ENCODE assay signal across 16 cellular contexts in the genomic region with DNA sequence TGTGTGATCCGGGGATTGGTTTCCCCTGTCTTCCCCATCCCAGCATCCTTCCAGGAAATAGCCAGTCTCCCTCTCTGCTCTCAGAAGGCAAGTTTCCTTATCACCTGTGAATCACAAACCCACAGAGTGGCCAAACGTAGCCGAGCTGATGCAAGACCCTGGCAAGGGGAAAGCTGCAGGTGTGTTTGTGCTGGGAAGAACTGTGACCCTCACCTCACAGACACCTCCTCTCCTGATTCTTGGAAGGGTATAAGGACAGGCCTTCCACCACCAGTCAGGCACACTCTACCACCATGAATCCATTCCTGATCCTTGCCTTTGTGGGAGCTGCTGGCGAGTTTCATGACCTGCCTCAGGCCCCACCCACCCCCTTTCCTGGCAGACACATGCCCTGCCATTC. TPM values are rescaled to one million over a fixed set of nuclear protein-coding genes. Genes with fewer than 3 reads are reported as not detected.
DNase-seq lines count a peak whose midpoint lies in the region; ATAC-seq, FAIRE-seq and TF ChIP-seq lines count a peak whose summit lies in the region.
"Had no signal": no experiment of that assay in that cellular context is flagged by ENCODE, and none has a peak within 500 bp of the region (broad histone marks: within the 10 kb centered on the region; RNA-seq: fewer than 3 reads in every experiment).

PRSS3 (plus strand) TSS at position 281 of the 400 bp plus-strand sequence; CDS start at position 294, 13 bp downstream.

- no peak for TF ChIP-seq RAD21 in K562 (CRISPR knock-in tag; conservative IDR thresholded peaks at IDR 0.05 in 1 of 2, IDR thresholded peaks at IDR 0.05 in 1 of 2)

- ATAC-seq in K562 (peak; percentile 36; the same call in 2 of the 3 replicates), HG02885 (IDR thresholded peaks at IDR 0.05; ENCODE audit: poor library complexity, unreplicated experiment) (no peak)
- ATAC-seq: left ventricle myocardium superior had no signal

- H3K9me1 ChIP-seq in K562 (ENCODE audit: control insufficient read depth, insufficient read depth, low read length) = no peaks in the 10 kb centered on the region

- in situ Hi-C loops in K562 (cut with MboI) = loop anchor here (5.0 kb wide), 1 partner anchor 183 kb away; no protein-coding TSS in a partner anchor

- H3K27ac ChIP-seq in K562 (ENCODE audit: extremely low read depth, low read depth, low read length) (no peak within 1 kb of the TSS), stomach (peak within 1 kb of the TSS in 1 of 5 donors; percentile 7), tibial artery (no peak within 1 kb of the TSS)
- H3K27ac ChIP-seq: parathyroid adenoma had no signal

- TF ChIP-seq POLR2A in K562 (conservative IDR thresholded peaks at IDR 0.05) (no peak), stomach (IDR thresholded peaks at IDR 0.05) (no peak)

- H3K36me3 ChIP-seq in K562 (ENCODE audit: control insufficient read depth, insufficient read depth, low read length) (no peaks in the 10 kb centered on the region), stomach (no peaks in the 10 kb centered on the region), tibial artery (no peaks in the 10 kb centered on the region)

- no peak within 1 kb of the TSS for H2AFZ ChIP-seq in K562 (ENCODE audit: low read depth, low read length)
- H2AFZ ChIP-seq: parathyroid adenoma had no signal

- intact Hi-C loops in K562 (cut with micrococcal nuclease) (no loop called here), stomach (cut with DNase I; ENCODE audit: low total_unique reads) (no loop called here), tibial artery (cut with DNase I; ENCODE audit: low total_unique reads) (no loop called here)

- H3K9ac ChIP-seq in K562 (ENCODE audit: insufficient read depth in 1 of 2, low read depth in 2 of 2, low read length in 2 of 2) = no peak within 1 kb of the TSS
- H3K9ac ChIP-seq: parathyroid adenoma had no signal

- H3K4me2 ChIP-seq in K562 (ENCODE audit: insufficient read depth, low read length) = no peak within 1 kb of the TSS

- 5% methylated on average over 4 of the region's 4 CpGs for WGBS in K562 (ENCODE audit: insufficient coverage, low coverage, missing lambda C conversion rate)
- WGBS in stomach, 5 donors = 39 to 59% (median 45%) methylated on average over 4 of the region's 4 CpGs

- H4K20me1 ChIP-seq in K562 (replicated peaks; ENCODE audit: control insufficient read depth, insufficient read depth, low read length) = no peaks in the 10 kb centered on the region

- no peak for TF ChIP-seq CTCF in LNCaP clone FGC (IDR thresholded peaks at IDR 0.05; ENCODE audit: control insufficient read depth, extremely low read depth, insufficient read depth)
- no peak for TF ChIP-seq CTCF in K562 (IDR thresholded peaks at IDR 0.05 in 2 of 3, conservative IDR thresholded peaks at IDR 0.05 in 1 of 3; ENCODE audit: insufficient read depth in 2 of 3, low read depth in 1 of 3, low read length in 3 of 3)
- TF ChIP-seq CTCF in fibroblast of the aortic adventitia (IDR thresholded peaks at IDR 0.05; ENCODE audit: insufficient read depth, low read length) = no peak
- TF ChIP-seq CTCF in stomach (IDR thresholded peaks at IDR 0.05) = no peak
- TF ChIP-seq CTCF in tibial artery (IDR thresholded peaks at IDR 0.05) = no peak

- peak; percentile 62; the same call in 1 of the 2 replicates for TF ChIP-seq EP300 in K562 (IDR thresholded peaks at IDR 0.05; ENCODE audit: low read length)
- no peak for TF ChIP-seq EP300 in stomach (IDR thresholded peaks at IDR 0.05)

- no peak within 1 kb of the TSS for H3K4me3 ChIP-seq in LNCaP clone FGC (ENCODE audit: low read depth, low read length)
- no peak within 1 kb of the TSS for H3K4me3 ChIP-seq in K562
- H3K4me3 ChIP-seq in fibroblast of the aortic adventitia (ENCODE audit: low read depth, low read length) = no peak within 1 kb of the TSS
- H3K4me3 ChIP-seq in stomach = no peak within 1 kb of the TSS
- no peak within 1 kb of the TSS for H3K4me3 ChIP-seq in tibial artery

- H3K79me2 ChIP-seq in K562 (ENCODE audit: control insufficient read depth, insufficient read depth, low read length) = no peaks in the 10 kb centered on the region
- H3K79me2 ChIP-seq: parathyroid adenoma had no signal

- CTCF ChIA-PET in K562 (lab: Yijun Ruan, JAX; ENCODE audit: low intra/inter-chr PET ratio) = no interaction called here

- H3K4me1 ChIP-seq in K562 (replicated peaks in 1 of 2; ENCODE audit: control insufficient read depth in 2 of 2, insufficient read depth in 2 of 2, low read length in 2 of 2) (peaks cover 0 to 7% of the 10 kb centered on the region in 2 experiments; a peak in 2 of 5 replicates), stomach (peaks cover 0 to 7% (median 0%) of the 10 kb centered on the region in 4 donors), tibial artery (no peaks in the 10 kb centered on the region)
- H3K4me1 ChIP-seq: parathyroid adenoma had no signal

- POLR2A ChIA-PET in K562 (lab: Yijun Ruan, JAX) = interaction anchor here (0.6 to 1.5 kb wide), 3 partner anchors 8 to 135 kb away, joined by 3 to 4 read pairs (median 3); no protein-coding TSS in a partner anchor

- no peak for FAIRE-seq in K562 (lab: Jason Lieb, UNC)
- FAIRE-seq: GM19239 had no signal

- H3K9me3 ChIP-seq in K562 (replicated peaks; ENCODE audit: control insufficient read depth, insufficient read depth, low read depth, low read length) = no peaks in the 10 kb centered on the region
- H3K9me3 ChIP-seq in stomach = peaks cover 0 to 9% (median 0%) of the 10 kb centered on the region in 4 donors
- H3K9me3 ChIP-seq in tibial artery = no peaks in the 10 kb centered on the region

- DNase-seq in LNCaP clone FGC (ENCODE audit: low read depth) (peak; percentile 56), K562 (ENCODE audit: extremely low read depth in 1 of 4, low spot score in 3 of 4) (no peak), fibroblast of the aortic adventitia (ENCODE audit: low read depth) (no peak), stomach (peak; percentile 44), tibial artery (no peak), COLO668 (lab: John Stamatoyannopoulos, UW; ENCODE audit: unreplicated experiment) (no peak)
- DNase-seq: activated CD4-positive, alpha-beta T cell treated with anti-CD3 and anti-CD28 coated beads, Interleukin-2, amount 50 U/mL, for 1 hour; AML-193; aorta; Kasumi-1; left ventricle myocardium superior; stimulated activated CD4-positive, alpha-beta T cell treated with anti-CD3 and anti-CD28 coated beads, Interleukin-2, amount 100 ng/mL, for 24 hours had no signal

- no TSS peak for BruUV-seq in K562 (replicated peaks; lab: Mats Ljungman, UMichigan)

- peaks cover 5 to 30% of the 10 kb centered on the region in 2 experiments; a peak in 4 of 5 replicates for H3K27me3 ChIP-seq in K562 (ENCODE audit: control insufficient read depth in 2 of 2, insufficient read depth in 2 of 2, low read length in 2 of 2)
- H3K27me3 ChIP-seq in stomach = peaks cover 0 to 9% (median 0%) of the 10 kb centered on the region in 3 donors
- peaks cover 0 to 13% of the 10 kb centered on the region in 2 donors for H3K27me3 ChIP-seq in tibial artery

TF ChIP-seq in K562, 482 proteins besides CTCF, POLR2A, EP300 and RAD21 (continues in another document):
- TF ChIP-seq CTBP1 (IDR thresholded peaks at IDR 0.05; ENCODE audit: borderline replicate concordance) (peak; percentile 84; the same call in 1 of the 2 replicates), LEF1 (IDR thresholded peaks at IDR 0.05) (no peak), FOSL1 (tag; conservative IDR thresholded peaks at IDR 0.05) (0 out of 2 replicates have a peak, but pooled peaks have one; percentile 22), CXXC5 (CRISPR knock-in tag; IDR thresholded peaks at IDR 0.05) (peak; percentile 37), ZEB2 (IDR thresholded peaks at IDR 0.05) (peak; percentile 86), TRIM24 (IDR thresholded peaks at IDR 0.05) (peak in 1 of 2 experiments; percentile 66; a peak in 2 of 4 replicates), ARID1B (IDR thresholded peaks at IDR 0.05) (peak; percentile 14; the same call in 1 of the 2 replicates), SMAD4 (CRISPR knock-in tag; conservative IDR thresholded peaks at IDR 0.05) (peak; percentile 35; the same call in 1 of the 2 replicates), CEBPG (CRISPR knock-in tag; IDR thresholded peaks at IDR 0.05) (peak; percentile 76), CEBPG (tag; conservative IDR thresholded peaks at IDR 0.05 in 1 of 2, IDR thresholded peaks at IDR 0.05 in 1 of 2) (peak in 1 of 2 experiments; percentile 74; a peak in 2 of 4 replicates), IRF2 (CRISPR knock-in tag; IDR thresholded peaks at IDR 0.05) (no peak), ESRRA (IDR thresholded peaks at IDR 0.05; ENCODE audit: borderline replicate concordance, low read depth) (peak; percentile 15; the same call in 1 of the 2 replicates)
- TF ChIP-seq, protein P1, sequence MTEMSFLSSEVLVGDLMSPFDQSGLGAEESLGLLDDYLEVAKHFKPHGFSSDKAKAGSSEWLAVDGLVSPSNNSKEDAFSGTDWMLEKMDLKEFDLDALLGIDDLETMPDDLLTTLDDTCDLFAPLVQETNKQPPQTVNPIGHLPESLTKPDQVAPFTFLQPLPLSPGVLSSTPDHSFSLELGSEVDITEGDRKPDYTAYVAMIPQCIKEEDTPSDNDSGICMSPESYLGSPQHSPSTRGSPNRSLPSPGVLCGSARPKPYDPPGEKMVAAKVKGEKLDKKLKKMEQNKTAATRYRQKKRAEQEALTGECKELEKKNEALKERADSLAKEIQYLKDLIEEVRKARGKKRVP (CRISPR knock-in tag; IDR thresholded peaks at IDR 0.05) = peak; percentile 64; the same call in 1 of the 2 replicates

RNA-seq across cellular contexts. Expression of gene PRSS3, which starts in this region (rescaled TPM):
- not detected in 2 replicates for total RNA-seq in K562 (2011; cell fraction: chromatin; rRNA removed; ENCODE audit: low replicate concordance)
- total RNA-seq in K562 (2011; cell fraction: nucleolus; rRNA removed) = not detected in 2 replicates
- not detected in 2 replicates for total RNA-seq in K562 (2011; cell fraction: nucleoplasm; rRNA removed)
- not detected in 2 replicates for total RNA-seq in K562 (2014; rRNA removed)
- not detected in 2 replicates for total RNA-seq in K562 (2014; rRNA removed; fragmentation: Illumina TruSeq; extraction: Trizol)
- not detected in 2 replicates for total RNA-seq in K562 (2015; rRNA removed; fragmentation: Illumina TruSeq; extraction: Trizol)
- 0.42 and 1.3 TPM in 2 replicates for total RNA-seq in K562 (2021)
- polyA plus RNA-seq in K562 (2011; rRNA removed) = not detected in 2 replicates
- polyA plus RNA-seq in K562 (2011; cell fraction: cytosol; rRNA removed) = not detected in 2 replicates
- polyA plus RNA-seq in K562 (2011; cell fraction: nucleus; rRNA removed) = not detected in 2 replicates
- polyA plus RNA-seq in K562 (2012) = 0.25 and 0.89 TPM in 2 replicates
- polyA plus RNA-seq in K562 (2014; fragmentation: Illumina TruSeq; extraction: Trizol) = 0.18 TPM in 1 of 2 replicates, not detected in the other
- under 1 TPM in 1 of 2 experiments, not detected in 1; 0.35 TPM for polyA plus RNA-seq in K562 (2014; fragmentation: Nextera tagmentation; extraction: Ambion mirVana)
- not detected in 2 replicates for polyA plus RNA-seq in K562 (2014; rRNA removed)
- polyA minus RNA-seq in K562 (2011; rRNA and poly(A)+ RNA removed) = not detected in 2 replicates
- polyA minus RNA-seq in K562 (2011; cell fraction: cytosol; rRNA and poly(A)+ RNA removed) = not detected in 2 replicates
- not detected in 2 replicates for polyA minus RNA-seq in K562 (2011; cell fraction: nucleus; rRNA and poly(A)+ RNA removed)
- total RNA-seq in fibroblast of the aortic adventitia (ENCODE audit: low replicate concordance) = 5.7 and 145 TPM in 2 replicates
- total RNA-seq in stomach = 10 to 100 TPM in 2 of 5 donors, 1 to 10 TPM in 2, not detected in 1; 1.8 to 91.2 (median 11.6) TPM
- 10 to 100 TPM; 10.7 to 68.1 (median 21.9) TPM for polyA plus RNA-seq in stomach
- total RNA-seq: activated naive CD4-positive, alpha-beta T cell treated with anti-CD3 and anti-CD28 coated beads for 36 hours; aorta; left ventricle myocardium superior had no signal

Comparison
In these comparisons a context has a peak if more than half of its experiments do, and no peak if none do; other contexts are left out.
1. RNA of gene PRSS3 (polyA plus RNA-seq): 10.7 to 68.1 TPM in stomach; 0.18 to 0.89 TPM in K562; every median in the first group is over 4 times any median in the second.
2. DNase-seq: peak in LNCaP clone FGC (single experiment) and stomach (single experiment); none in K562 (0 of 4), fibroblast of the aortic adventitia (single experiment), tibial artery (0 of 2) and COLO668 (single experiment).